20 cellular contexts compared by ENCODE assay signal in the genomic region with DNA sequence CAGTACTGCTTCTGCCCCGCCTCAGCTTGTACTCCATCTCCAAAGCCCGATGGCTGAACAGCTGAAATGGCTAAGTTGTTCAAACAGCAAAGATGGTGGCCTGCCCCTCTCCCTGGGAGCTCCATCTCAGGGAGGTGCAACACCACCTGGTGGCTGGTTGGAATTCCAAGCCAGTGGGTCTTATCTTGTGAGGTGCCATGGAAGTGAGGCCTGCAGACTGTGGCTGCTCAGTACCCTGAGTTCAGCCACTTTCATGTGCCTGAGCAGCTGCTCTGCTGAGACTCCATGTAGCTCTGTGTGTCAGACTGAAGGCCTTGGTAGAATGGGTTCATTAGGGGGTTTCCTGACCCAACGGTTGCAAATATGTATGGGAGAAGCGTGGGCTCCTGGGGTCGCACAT.
DNase-seq lines count a peak whose midpoint lies in the region; ATAC-seq, FAIRE-seq and TF ChIP-seq lines count a peak whose summit lies in the region.
"Had no signal": no experiment of that assay in that cellular context is flagged by ENCODE, and none has a peak within 500 bp of the region (broad histone marks: within the 10 kb centered on the region; RNA-seq: fewer than 3 reads in every experiment).

No MANE protein-coding gene starts in this region.

- 0 out of 2 replicates have a peak, but pooled peaks have one; percentile 9 for TF ChIP-seq CTCF in Panc1 (IDR thresholded peaks at IDR 0.05)
- peak in 2 of 3 experiments; percentile 33 to 38 for TF ChIP-seq CTCF in keratinocyte (optimal IDR thresholded peaks at IDR 0.05 in 1 of 3, IDR thresholded peaks at IDR 0.05 in 1 of 3, conservative IDR thresholded peaks at IDR 0.05 in 1 of 3; ENCODE audit: extremely low read depth in 1 of 3, insufficient read depth in 2 of 3, low read length in 3 of 3)

- no peaks in the 10 kb centered on the region for H3K79me2 ChIP-seq in keratinocyte (ENCODE audit: control insufficient read depth, insufficient read depth, low read length)

- H3K27ac ChIP-seq in Panc1 (ENCODE audit: low read length) (no peak overlapping the region), keratinocyte (ENCODE audit: control insufficient read depth, insufficient read depth, low read length) (no peak overlapping the region)
- H3K27ac ChIP-seq: lower lobe of right lung, sigmoid colon had no signal

- H3K9me3 ChIP-seq in Panc1 (ENCODE audit: control insufficient read depth, insufficient read depth, low read depth, low read length) (no peaks in the 10 kb centered on the region), keratinocyte (ENCODE audit: control insufficient read depth, low read depth, low read length) (no peaks in the 10 kb centered on the region)
- H3K9me3 ChIP-seq: sigmoid colon had no signal

- H3K4me3 ChIP-seq in Panc1 (ENCODE audit: low read depth in 2 of 2, low read length in 2 of 2) (no peak overlapping the region), keratinocyte (ENCODE audit: control insufficient read depth in 2 of 3, extremely low read depth in 1 of 3, insufficient read depth in 2 of 3, low read depth in 1 of 3, low read length in 3 of 3) (no peak overlapping the region)
- H3K4me3 ChIP-seq: lower lobe of right lung, sigmoid colon had no signal

- H3K27me3 ChIP-seq in Panc1 (ENCODE audit: control insufficient read depth, insufficient read depth, low read length) (no peaks in the 10 kb centered on the region), keratinocyte (ENCODE audit: control insufficient read depth, extremely low read depth, insufficient read depth, low read length) (no peaks in the 10 kb centered on the region)
- H3K27me3 ChIP-seq: sigmoid colon had no signal

- H3K9me1 ChIP-seq in keratinocyte (ENCODE audit: control insufficient read depth, extremely low read depth, insufficient read depth, low read length) = no peaks in the 10 kb centered on the region

- intact Hi-C loops in Panc1 (cut with micrococcal nuclease; ENCODE audit: unreplicated experiment) = no loop called here

- dilution Hi-C loops in keratinocyte (cut with MboI; ENCODE audit: extremely low pct_ligation_motif_present, low sequenced_read_pairs) = no loop called here

- POLR2A ChIA-PET in Panc1 (lab: Charles Lee) = no interaction called here

- H3K36me3 ChIP-seq in Panc1 (ENCODE audit: control insufficient read depth, insufficient read depth, low read length) (no peaks in the 10 kb centered on the region), keratinocyte (ENCODE audit: control insufficient read depth in 2 of 2, extremely low read depth in 1 of 2, insufficient read depth in 2 of 2, low read length in 2 of 2) (no peaks in the 10 kb centered on the region)
- H3K36me3 ChIP-seq: lower lobe of right lung, sigmoid colon had no signal

- no peak overlapping the region for H3K9ac ChIP-seq in keratinocyte (ENCODE audit: control insufficient read depth, extremely low read depth, insufficient read depth, low read length)

- no peak for FAIRE-seq in keratinocyte (lab: Jason Lieb, UNC)
- FAIRE-seq: frontal cortex had no signal

- H2AFZ ChIP-seq in keratinocyte (ENCODE audit: control insufficient read depth, low read length) = no peak overlapping the region

- ATAC-seq in GM18907 (IDR thresholded peaks at IDR 0.05; ENCODE audit: unreplicated experiment) = peak; percentile 43
- ATAC-seq in Panc1 = no peak
- ATAC-seq in HG03045 (IDR thresholded peaks at IDR 0.05; ENCODE audit: unreplicated experiment) = no peak
- no peak for ATAC-seq in HG03135 (IDR thresholded peaks at IDR 0.05; ENCODE audit: unreplicated experiment)
- ATAC-seq: lower lobe of right lung had no signal

- no peaks in the 10 kb centered on the region for H3K4me1 ChIP-seq in Panc1 (ENCODE audit: control insufficient read depth, insufficient read depth, low read length)
- no peaks in the 10 kb centered on the region for H3K4me1 ChIP-seq in keratinocyte (ENCODE audit: control insufficient read depth, extremely low read depth, insufficient read depth, low read length)
- H3K4me1 ChIP-seq: lower lobe of right lung, sigmoid colon had no signal

- no peak overlapping the region for H3K4me2 ChIP-seq in keratinocyte (ENCODE audit: control insufficient read depth, extremely low read depth, insufficient read depth, low read depth, low read length)

- CTCF ChIA-PET in Panc1 (lab: Charles Lee) = no interaction called here

- H4K20me1 ChIP-seq in keratinocyte (ENCODE audit: control insufficient read depth, extremely low read depth, insufficient read depth, low read length) = no peaks in the 10 kb centered on the region

- DNase-seq in DMS 273 (lab: John Stamatoyannopoulos, UW; ENCODE audit: unreplicated experiment) (peak; percentile 4), DMS 273 treated with DMSO at 0.1 percent for 48 hours (lab: John Stamatoyannopoulos, UW) (no peak), Panc1 (ENCODE audit: low read depth, low spot score) (no peak), keratinocyte (ENCODE audit: low read depth, low spot score) (no peak), NCI-H1105 treated with DMSO at 0.1 percent for 48 hours (lab: John Stamatoyannopoulos, UW) (no peak)
- DNase-seq: 8988T; activated CD4-positive, CD25-positive, alpha-beta regulatory T cell; activated naive CD8-positive, alpha-beta T cell treated with anti-CD3 and anti-CD28 coated beads, Interleukin-2, amount 10 ng/mL, durations not matched to agents 7 days and 5 days; activated T-cell treated with anti-CD3 and anti-CD28 coated beads, Interleukin-2, amount 50 U/mL, for 1 hour; CD8-positive, alpha-beta memory T cell; central memory CD4-positive, alpha-beta T cell; GDM1; HCEC 1CT; lower lobe of right lung; sigmoid colon; stimulated activated naive CD4-positive, alpha-beta T cell had no signal

- BruUV-seq in Panc1 (replicated peaks; lab: Mats Ljungman, UMichigan) = no TSS peak

- in situ Hi-C loops in Panc1 (cut with HindIII; ENCODE audit: low pct_unique_long_range_greater_than_20kb, low sequenced_read_pairs) = no loop called here
